Comparison of ENCODE assay signal across 9 cellular contexts in the genomic region with DNA sequence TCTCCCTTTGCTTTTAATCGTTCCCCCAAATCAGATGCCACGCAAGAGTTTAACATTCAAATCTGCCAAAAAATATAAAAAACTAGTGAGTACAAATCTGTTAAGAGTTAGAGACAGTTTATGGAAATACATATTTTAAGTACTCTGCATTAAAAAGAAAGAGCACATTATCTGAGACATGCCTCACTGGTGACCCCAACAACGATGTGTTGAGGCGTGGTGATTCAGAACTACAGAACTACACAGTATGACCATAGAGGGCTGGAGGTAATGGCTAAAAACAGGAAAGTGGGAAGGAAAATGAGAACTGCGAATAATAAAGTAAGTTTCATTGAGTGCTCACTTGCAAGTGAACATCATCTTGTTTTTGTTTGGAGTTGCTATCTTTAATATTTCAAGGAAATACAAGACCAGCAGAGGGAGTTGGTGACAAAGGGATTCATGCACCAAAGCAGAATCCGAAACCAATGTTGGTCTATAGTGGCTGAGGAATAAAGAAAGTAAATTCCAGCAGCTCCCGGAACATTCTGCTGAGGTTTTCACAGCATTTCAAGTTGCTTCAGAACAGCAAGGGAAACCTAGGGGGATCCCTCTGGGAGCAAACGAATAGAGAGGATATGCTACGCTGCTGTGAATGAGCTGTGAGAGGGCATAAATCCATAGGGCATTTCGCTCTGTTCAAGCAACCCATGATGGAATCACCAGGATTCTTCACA.
DNase-seq lines count a peak whose midpoint lies in the region; ATAC-seq lines count a peak whose summit lies in the region.
"Had no signal": no experiment of that assay in that cellular context is flagged by ENCODE, and none has a peak within 500 bp of the region (broad histone marks: within the 10 kb centered on the region; RNA-seq: fewer than 3 reads in every experiment).

No MANE protein-coding gene starts in this region.

- H3K36me3 ChIP-seq in skeletal muscle tissue (ENCODE audit: control insufficient read depth in 3 of 3, insufficient read depth in 3 of 3, low read length in 3 of 3), result no peaks in the 10 kb centered on the region

- in situ Hi-C loops in KBM-7 (cut with MboI; ENCODE audit: low pct_unique_long_range_greater_than_20kb, low sequenced_read_pairs), result no loop called here

- H3K27ac ChIP-seq in skeletal muscle tissue (ENCODE audit: low read depth, low read length), result no peak overlapping the region

- no peaks in the 10 kb centered on the region for H3K4me1 ChIP-seq in skeletal muscle tissue (ENCODE audit: control insufficient read depth in 3 of 3, insufficient read depth in 3 of 3, low read length in 3 of 3)

- POLR2A ChIA-PET in activated CD8-positive, alpha-beta T cell treated with anti-CD3 and anti-CD28 coated beads, Interleukin-2, amount 10 ng/mL, durations not matched to agents 7 days and 5 days (lab: Charles Lee), result no interaction called here

- no peaks in the 10 kb centered on the region for H3K4me1 Mint-ChIP-seq in activated CD8-positive, alpha-beta T cell treated with anti-CD3 and anti-CD28 coated beads, Interleukin-2, amount 10 ng/mL, durations not matched to agents 7 days and 5 days (ENCODE audit: low read depth)
- H3K4me1 Mint-ChIP-seq: activated CD4-positive, alpha-beta T cell treated with anti-CD3 and anti-CD28 coated beads, Interleukin-2, amount 10 ng/mL, durations not matched to agents 24 days and 14 days had no signal

- H3K27me3 Mint-ChIP-seq in activated CD8-positive, alpha-beta T cell treated with anti-CD3 and anti-CD28 coated beads, Interleukin-2, amount 10 ng/mL, durations not matched to agents 7 days and 5 days (ENCODE audit: low read depth), result peaks cover 10% of the 10 kb centered on the region

- no peaks in the 10 kb centered on the region for H3K9me3 ChIP-seq in skeletal muscle tissue (ENCODE audit: control insufficient read depth in 3 of 3, low read length in 3 of 3)

- DNase-seq in RPMI7951 (ENCODE audit: low read depth), result peak; percentile 77
- DNase-seq in globus pallidus (ENCODE audit: low spot score), result peak; percentile 20
- no peak for DNase-seq in COR-L47 (lab: John Stamatoyannopoulos, UW)
- DNase-seq in KBM-7, result no peak
- no peak for DNase-seq in activated CD8-positive, alpha-beta memory T cell treated with anti-CD3 and anti-CD28 coated beads for 24 hours
- DNase-seq in activated CD8-positive, alpha-beta T cell treated with anti-CD3 and anti-CD28 coated beads, Interleukin-2, amount 10 ng/mL, durations not matched to agents 7 days and 5 days, result no peak
- DNase-seq: activated CD4-positive, alpha-beta T cell treated with anti-CD3 and anti-CD28 coated beads, Interleukin-2, amount 10 ng/mL, durations not matched to agents 24 days and 14 days had no signal

- no peaks in the 10 kb centered on the region for H3K27me3 ChIP-seq in skeletal muscle tissue (ENCODE audit: control insufficient read depth in 3 of 3, insufficient read depth in 3 of 3, low read length in 3 of 3)

- no peaks in the 10 kb centered on the region for H3K36me3 Mint-ChIP-seq in activated CD8-positive, alpha-beta T cell treated with anti-CD3 and anti-CD28 coated beads, Interleukin-2, amount 10 ng/mL, durations not matched to agents 7 days and 5 days (ENCODE audit: low read depth)

- CTCF ChIA-PET in activated CD8-positive, alpha-beta T cell treated with anti-CD3 and anti-CD28 coated beads, Interleukin-2, amount 10 ng/mL, durations not matched to agents 7 days and 5 days (lab: Charles Lee), result no interaction called here

- H3K4me3 ChIP-seq in skeletal muscle tissue (ENCODE audit: low read length in 3 of 3), result peak overlapping the region; percentile 24 to 63 (median 33)

- H3K9me3 Mint-ChIP-seq in activated CD8-positive, alpha-beta T cell treated with anti-CD3 and anti-CD28 coated beads, Interleukin-2, amount 10 ng/mL, durations not matched to agents 7 days and 5 days (ENCODE audit: insufficient read depth), result no peaks in the 10 kb centered on the region
- H3K9me3 Mint-ChIP-seq: activated CD4-positive, alpha-beta T cell treated with anti-CD3 and anti-CD28 coated beads, Interleukin-2, amount 10 ng/mL, durations not matched to agents 24 days and 14 days had no signal

- H3K4me3 Mint-ChIP-seq in activated CD8-positive, alpha-beta T cell treated with anti-CD3 and anti-CD28 coated beads, Interleukin-2, amount 10 ng/mL, durations not matched to agents 7 days and 5 days, result no peak overlapping the region
- H3K4me3 Mint-ChIP-seq: activated CD4-positive, alpha-beta T cell treated with anti-CD3 and anti-CD28 coated beads, Interleukin-2, amount 10 ng/mL, durations not matched to agents 24 days and 14 days had no signal

- H3K27ac Mint-ChIP-seq in activated CD8-positive, alpha-beta T cell treated with anti-CD3 and anti-CD28 coated beads, Interleukin-2, amount 10 ng/mL, durations not matched to agents 7 days and 5 days, result no peak overlapping the region
- H3K27ac Mint-ChIP-seq: activated CD4-positive, alpha-beta T cell treated with anti-CD3 and anti-CD28 coated beads, Interleukin-2, amount 10 ng/mL, durations not matched to agents 24 days and 14 days had no signal

- peak; percentile 58 for ATAC-seq in GM18498 (IDR thresholded peaks at IDR 0.05; ENCODE audit: unreplicated experiment)
- ATAC-seq in activated CD8-positive, alpha-beta T cell treated with anti-CD3 and anti-CD28 coated beads, Interleukin-2, amount 10 ng/mL, durations not matched to agents 7 days and 5 days, result no peak

- H3K9ac ChIP-seq in skeletal muscle tissue (ENCODE audit: low read depth in 1 of 3, low read length in 3 of 3), result peak overlapping the region in 1 of 3 donors; percentile 7

Comparison
In these comparisons a context has a peak if more than half of its experiments do, and no peak if none do; other contexts are left out.
1. DNase-seq: peak in RPMI7951 (single experiment) and globus pallidus (single experiment); none in COR-L47 (single experiment), KBM-7 (single experiment), activated CD8-positive, alpha-beta memory T cell treated with anti-CD3 and anti-CD28 coated beads for 24 hours (single experiment) and activated CD8-positive, alpha-beta T cell treated with anti-CD3 and anti-CD28 coated beads, Interleukin-2, amount 10 ng/mL, durations not matched to agents 7 days and 5 days (single experiment).